1 cellular context compared by ENCODE assay signal in genomic region chr5:32585122-32585445, GRCh38.
A peak's percentile ranks its signal among the peaks of the same experiment; 100 is the strongest.
TF ChIP-seq lines count a peak whose summit lies in the region.

No MANE protein-coding gene starts in this region.

TF ChIP-seq in HepG2, 621 proteins besides CTCF, POLR2A, EP300 and RAD21 (continued from another document):
- TF ChIP-seq ZNF503 (CRISPR knock-in tag; IDR thresholded peaks at IDR 0.05) = peak; percentile 8; the same call in 1 of the 2 replicates
- TF ChIP-seq ZBTB37 (CRISPR knock-in tag; IDR thresholded peaks at IDR 0.05) = no peak
- no peak for TF ChIP-seq ZBTB3 (CRISPR knock-in tag; IDR thresholded peaks at IDR 0.05; ENCODE audit: borderline replicate concordance, low read depth)
- no peak for TF ChIP-seq ZBTB20 (CRISPR knock-in tag; IDR thresholded peaks at IDR 0.05; ENCODE audit: borderline replicate concordance, low read depth)
- no peak for TF ChIP-seq PAWR (CRISPR knock-in tag; IDR thresholded peaks at IDR 0.05; ENCODE audit: borderline replicate concordance)
- no peak for TF ChIP-seq KLF15 (CRISPR knock-in tag; IDR thresholded peaks at IDR 0.05; ENCODE audit: borderline replicate concordance)
- TF ChIP-seq ZNF616 (CRISPR knock-in tag; IDR thresholded peaks at IDR 0.05; ENCODE audit: low read depth) = no peak
- TF ChIP-seq PAX8 (CRISPR knock-in tag; IDR thresholded peaks at IDR 0.05; ENCODE audit: borderline replicate concordance) = no peak
- no peak for TF ChIP-seq RBM39 (IDR thresholded peaks at IDR 0.05; ENCODE audit: low read depth, low read length, poor library complexity, severe bottlenecking)
- peak; percentile 89; the same call in 1 of the 2 replicates for TF ChIP-seq ZNF512 (CRISPR knock-in tag; IDR thresholded peaks at IDR 0.05)
- TF ChIP-seq ZNF703 (CRISPR knock-in tag; IDR thresholded peaks at IDR 0.05; ENCODE audit: borderline replicate concordance) = no peak
- TF ChIP-seq ZNF597 (CRISPR knock-in tag; IDR thresholded peaks at IDR 0.05) = no peak
- TF ChIP-seq BRCA1 (CRISPR knock-in tag; IDR thresholded peaks at IDR 0.05) = no peak
- no peak for TF ChIP-seq XRCC5 (optimal IDR thresholded peaks at IDR 0.05; ENCODE audit: low read length)
- TF ChIP-seq ZNF484 (CRISPR knock-in tag; IDR thresholded peaks at IDR 0.05; ENCODE audit: borderline replicate concordance, low read depth) = no peak
